8 cellular contexts compared by ENCODE assay signal in genomic region chr19:1133471-1133929, GRCh38. TPM values are rescaled to one million over a fixed set of nuclear protein-coding genes. Genes with fewer than 3 reads are reported as not detected.
DNase-seq lines count a peak whose midpoint lies in the region; ATAC-seq and TF ChIP-seq lines count a peak whose summit lies in the region.

No MANE protein-coding gene starts in this region.

- H3K9me3 ChIP-seq in mononuclear cell (ENCODE audit: low read depth, low read length), result no peaks in the 10 kb centered on the region

- peak; percentile 54 for DNase-seq in CD1c-positive myeloid dendritic cell (ENCODE audit: extremely low spot score)
- peak; percentile 97 for DNase-seq in H7
- DNase-seq in activated naive CD4-positive, alpha-beta T cell treated with Interleukin-2 at 50 U/mL for 16 hours, result peak; percentile 89
- DNase-seq in stimulated activated naive CD8-positive, alpha-beta T cell treated with anti-CD3 and anti-CD28 coated beads, Interleukin-15, amount 100 ng/mL, for 72 hours, result peak; percentile 72 to 87
- DNase-seq in glomerular visceral epithelial cell (ENCODE audit: extremely low spot score), result no peak
- DNase-seq in foreskin melanocyte, result no peak

- H3K36me3 ChIP-seq in H7 (replicated peaks; ENCODE audit: control insufficient read depth, insufficient read depth, low read length), result no peaks in the 10 kb centered on the region

- H3K4me1 ChIP-seq in mononuclear cell (ENCODE audit: insufficient read depth, low read length), result peaks cover 59% of the 10 kb centered on the region

- H3K4me3 ChIP-seq in H7 (ENCODE audit: insufficient read depth, low read depth, low read length) (no peak overlapping the region), mononuclear cell (ENCODE audit: low read length) (peak overlapping the region; percentile 72)

- peaks cover 64% of the 10 kb centered on the region for H3K4me1 Mint-ChIP-seq in stimulated activated naive CD8-positive, alpha-beta T cell treated with anti-CD3 and anti-CD28 coated beads, Interleukin-15, amount 100 ng/mL, for 72 hours

- ATAC-seq in stimulated activated naive CD8-positive, alpha-beta T cell treated with anti-CD3 and anti-CD28 coated beads, Interleukin-15, amount 100 ng/mL, for 72 hours, result peak; percentile 58

- H3K4me3 Mint-ChIP-seq in stimulated activated naive CD8-positive, alpha-beta T cell treated with anti-CD3 and anti-CD28 coated beads, Interleukin-15, amount 100 ng/mL, for 72 hours, result peak overlapping the region; percentile 71 to 90

- H3K27me3 ChIP-seq in H7 (ENCODE audit: control insufficient read depth, insufficient read depth, low read length), result no peaks in the 10 kb centered on the region
- H3K27me3 ChIP-seq in mononuclear cell (ENCODE audit: insufficient read depth, low read length), result no peaks in the 10 kb centered on the region

- H3K27ac Mint-ChIP-seq in stimulated activated naive CD8-positive, alpha-beta T cell treated with anti-CD3 and anti-CD28 coated beads, Interleukin-15, amount 100 ng/mL, for 72 hours, result peak overlapping the region; percentile 74 to 97

- H3K27me3 Mint-ChIP-seq in stimulated activated naive CD8-positive, alpha-beta T cell treated with anti-CD3 and anti-CD28 coated beads, Interleukin-15, amount 100 ng/mL, for 72 hours, result no peaks in the 10 kb centered on the region

- H3K9me3 Mint-ChIP-seq in stimulated activated naive CD8-positive, alpha-beta T cell treated with anti-CD3 and anti-CD28 coated beads, Interleukin-15, amount 100 ng/mL, for 72 hours, result no peaks in the 10 kb centered on the region

- TF ChIP-seq POLR2A in Raji (IDR thresholded peaks at IDR 0.05; ENCODE audit: insufficient read depth, low read depth, low read length), result peak; percentile 68

RNA-seq across cellular contexts. Expression of gene GPX4, which starts 29.7 kb away (rescaled TPM):
- total RNA-seq in H7 (2014; rRNA removed; shearing (Covaris generic)), result 620 and 671 TPM in 2 replicates
- 162 TPM for total RNA-seq in mononuclear cell

RNA-seq across cellular contexts. Expression of gene POLR2E, which starts 38.3 kb away (rescaled TPM):
- 226 and 283 TPM in 2 replicates for total RNA-seq in H7 (2014; rRNA removed; shearing (Covaris generic))
- 48.9 TPM for total RNA-seq in mononuclear cell

RNA-seq across cellular contexts. Expression of gene SBNO2, which starts 40.6 kb away (rescaled TPM):
- total RNA-seq in H7 (2014; rRNA removed; shearing (Covaris generic)), result 31.4 and 41.3 TPM in 2 replicates
- total RNA-seq in mononuclear cell, result 53.8 TPM

Comparison
In these comparisons a context has a peak if more than half of its experiments do, and no peak if none do; other contexts are left out.
1. DNase-seq: peak in CD1c-positive myeloid dendritic cell (single experiment), H7 (single experiment), activated naive CD4-positive, alpha-beta T cell treated with Interleukin-2 at 50 U/mL for 16 hours (single experiment) and stimulated activated naive CD8-positive, alpha-beta T cell treated with anti-CD3 and anti-CD28 coated beads, Interleukin-15, amount 100 ng/mL, for 72 hours (2 of 2); none in glomerular visceral epithelial cell (single experiment) and foreskin melanocyte (single experiment).